In the genomic region with DNA sequence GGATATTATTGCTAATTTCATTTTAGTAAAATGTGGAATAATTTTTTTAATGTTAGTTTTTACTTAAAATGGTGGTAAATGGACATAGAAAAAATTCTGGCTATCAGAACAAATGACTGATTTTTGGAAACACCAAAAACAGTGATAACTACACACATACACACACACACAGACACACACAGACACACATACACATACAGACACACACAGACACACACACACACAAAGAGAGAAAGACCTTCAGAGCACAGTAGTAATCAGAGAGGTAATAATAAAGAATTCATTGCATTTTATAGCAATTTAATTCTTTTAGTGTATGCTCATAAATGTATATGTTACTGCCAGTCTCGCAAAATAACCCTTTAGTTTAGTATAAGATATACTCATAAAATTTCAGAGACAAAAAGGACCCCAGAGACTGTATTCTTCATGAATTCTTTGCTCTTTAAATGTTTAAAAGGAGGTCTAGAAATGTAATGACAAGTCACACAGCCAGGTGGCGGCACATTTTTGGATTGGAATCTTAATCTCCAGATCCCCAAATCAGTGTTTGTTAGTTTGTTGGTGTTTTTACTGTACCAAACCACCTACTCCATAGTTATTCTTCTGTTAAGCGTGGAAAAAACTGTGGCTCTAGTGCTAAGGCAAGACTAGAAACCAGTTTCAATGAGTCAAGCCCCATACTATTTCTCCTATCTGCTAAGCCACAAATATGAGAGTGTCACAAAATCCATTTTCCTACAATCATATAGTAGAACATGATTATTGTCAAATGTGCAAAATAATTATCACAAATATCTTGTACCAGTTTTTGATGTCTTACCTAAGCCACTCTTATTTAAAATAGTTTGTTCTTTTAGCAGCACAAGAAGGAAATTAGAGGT, we compare ENCODE assay signal across 8 cellular contexts.
DNase-seq lines count a peak whose midpoint lies in the region; ATAC-seq, FAIRE-seq and TF ChIP-seq lines count a peak whose summit lies in the region.

No MANE protein-coding gene starts in this region.

- H3K36me3 ChIP-seq in BE2C = no peaks in the 10 kb centered on the region

- no peaks in the 10 kb centered on the region for H3K9me3 ChIP-seq in BE2C

- in situ Hi-C loops in G401 (cut with HindIII; ENCODE audit: low sequenced_read_pairs) = no loop called here

- peak; percentile 65 for ATAC-seq in GM18907 (IDR thresholded peaks at IDR 0.05; ENCODE audit: unreplicated experiment)

- TF ChIP-seq CTCF in BE2C (IDR thresholded peaks at IDR 0.05; ENCODE audit: low read depth, low read length) (peak; percentile 73), epithelial cell of esophagus (IDR thresholded peaks at IDR 0.05; ENCODE audit: insufficient read depth, low read depth, low read length, missing control alignments) (peak; percentile 71)

- H3K4me3 ChIP-seq in BE2C (ENCODE audit: low read depth, low read length) (no peak overlapping the region), epithelial cell of esophagus (ENCODE audit: low read length) (no peak overlapping the region)

- FAIRE-seq in frontal cortex (lab: Jason Lieb, UNC) = no peak

- DNase-seq in BE2C = peak; percentile 60
- DNase-seq in NCI-H748 (lab: John Stamatoyannopoulos, UW; ENCODE audit: unreplicated experiment) = peak; percentile 39
- DNase-seq in epithelial cell of esophagus (ENCODE audit: low read depth) = peak; percentile 53
- peak; percentile 27 for DNase-seq in renal cortical epithelial cell (ENCODE audit: low read depth)
- DNase-seq in frontal cortex (ENCODE audit: low spot score in 2 of 2) = no peak
- no peak for DNase-seq in G401 (ENCODE audit: low spot score)
- DNase-seq in activated naive CD4-positive, alpha-beta T cell treated with Interleukin-2 at 50 U/mL for 16 hours = no peak

- H3K4me1 ChIP-seq in BE2C = peaks cover 30% of the 10 kb centered on the region

- H3K27me3 ChIP-seq in BE2C = no peaks in the 10 kb centered on the region

Comparison
In these comparisons a context has a peak if more than half of its experiments do, and no peak if none do; other contexts are left out.
1. DNase-seq: peak in BE2C (single experiment), NCI-H748 (single experiment), epithelial cell of esophagus (single experiment) and renal cortical epithelial cell (single experiment); none in frontal cortex (0 of 2), G401 (single experiment) and activated naive CD4-positive, alpha-beta T cell treated with Interleukin-2 at 50 U/mL for 16 hours (single experiment).